ENCODE assay signal across 24 cellular contexts in the genomic region with DNA sequence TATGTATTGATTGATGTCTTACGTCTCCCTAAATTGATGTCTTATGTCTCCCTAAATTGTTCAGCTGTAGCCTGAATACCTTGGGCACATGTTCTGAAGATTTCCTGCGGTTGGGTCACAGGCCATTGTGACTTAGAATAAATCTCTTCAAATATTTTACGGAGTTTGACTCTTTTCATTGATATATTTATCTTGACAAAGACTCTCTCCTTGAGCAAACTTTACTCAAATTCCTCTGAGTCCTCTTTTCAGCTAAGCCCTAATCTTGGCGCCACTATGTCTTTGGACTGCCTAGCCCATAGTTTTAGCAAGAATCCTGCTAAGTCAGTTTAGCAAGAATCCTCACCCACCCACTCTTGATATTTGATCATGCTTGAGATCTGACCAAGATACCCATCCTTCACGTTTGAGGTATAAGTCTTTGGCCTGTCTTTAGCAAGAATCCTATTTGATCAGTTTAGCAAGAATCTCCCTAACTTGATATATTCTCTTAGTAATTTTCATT. TPM values are rescaled to one million over a fixed set of nuclear protein-coding genes. Genes with fewer than 3 reads are reported as not detected.
DNase-seq lines count a peak whose midpoint lies in the region; ATAC-seq and TF ChIP-seq lines count a peak whose summit lies in the region.
"Had no signal": no experiment of that assay in that cellular context is flagged by ENCODE, and none has a peak within 500 bp of the region (broad histone marks: within the 10 kb centered on the region; RNA-seq: fewer than 3 reads in every experiment).

No MANE protein-coding gene starts in this region.

- H2AFZ ChIP-seq in smooth muscle cell (ENCODE audit: low read depth), result no peak overlapping the region

- DNase-seq in HAP-1 (ENCODE audit: low spot score in 2 of 2), result peak; percentile 51 to 91
- DNase-seq in glutamatergic neuron, result no peak
- DNase-seq in type B pancreatic cell (ENCODE audit: extremely low spot score, unreplicated experiment), result no peak
- no peak for DNase-seq in smooth muscle cell (lab: John Stamatoyannopoulos, UW; ENCODE audit: unreplicated experiment)
- DNase-seq in activated T-cell treated with anti-CD3 and anti-CD28 coated beads, Interleukin-2, amount 50 U/mL, for 48 hours, result no peak
- DNase-seq: 8988T; ACHN; BE2C; Calu3; CD4-positive, alpha-beta memory T cell; CD4-positive, CD25-positive, alpha-beta regulatory T cell; CD8-positive, alpha-beta memory T cell; COR-L47; DMS 273 treated with DMSO at 0.1 percent for 48 hours; DMS153; DMS53; DMS79; DND-41; EL; GDM1 had no signal

- H3K4me1 ChIP-seq in HAP-1 (peaks cover 51% of the 10 kb centered on the region), smooth muscle cell (ENCODE audit: low read depth) (no peaks in the 10 kb centered on the region)
- H3K4me1 ChIP-seq: BE2C, BLaER1 had no signal

- no peaks in the 10 kb centered on the region for H3K36me3 ChIP-seq in HAP-1 (replicated peaks)
- no peaks in the 10 kb centered on the region for H3K36me3 ChIP-seq in smooth muscle cell (ENCODE audit: low read depth)
- H3K36me3 ChIP-seq: BE2C, BLaER1 had no signal

- H3K27me3 ChIP-seq in HAP-1 (ENCODE audit: low read depth) (no peaks in the 10 kb centered on the region), smooth muscle cell (ENCODE audit: low read depth) (no peaks in the 10 kb centered on the region)
- H3K27me3 ChIP-seq: BE2C, BLaER1 had no signal

- H3K36me3 Mint-ChIP-seq in glutamatergic neuron (ENCODE audit: unreplicated experiment) (peaks cover 4% of the 10 kb centered on the region), type B pancreatic cell (peaks cover 3% of the 10 kb centered on the region)
- H3K36me3 Mint-ChIP-seq: CD14-positive monocyte; CD4-positive, alpha-beta memory T cell; CD4-positive, CD25-positive, alpha-beta regulatory T cell; CD8-positive, alpha-beta memory T cell had no signal

- H3K4me3 Mint-ChIP-seq in glutamatergic neuron (ENCODE audit: unreplicated experiment) (peak overlapping the region; percentile 27), type B pancreatic cell (peak overlapping the region; percentile 40)
- H3K4me3 Mint-ChIP-seq: CD14-positive monocyte; CD4-positive, alpha-beta memory T cell; CD4-positive, CD25-positive, alpha-beta regulatory T cell; CD8-positive, alpha-beta memory T cell had no signal

- in situ Hi-C loops in HAP-1 (cut with MboI; ENCODE audit: low sequenced_read_pairs), result no loop called here

- H3K27me3 Mint-ChIP-seq in glutamatergic neuron (ENCODE audit: unreplicated experiment) (peaks cover 4% of the 10 kb centered on the region), type B pancreatic cell (peaks cover 3% of the 10 kb centered on the region)

- H3K27ac ChIP-seq in smooth muscle cell (ENCODE audit: low read depth), result no peak overlapping the region
- H3K27ac ChIP-seq: BLaER1 had no signal

- H3K4me1 Mint-ChIP-seq in glutamatergic neuron (ENCODE audit: low read depth, unreplicated experiment), result peaks cover 16% of the 10 kb centered on the region
- peaks cover 9% of the 10 kb centered on the region for H3K4me1 Mint-ChIP-seq in type B pancreatic cell (ENCODE audit: unreplicated experiment)
- H3K4me1 Mint-ChIP-seq: CD14-positive monocyte; CD4-positive, alpha-beta memory T cell; CD8-positive, alpha-beta memory T cell had no signal

- H3F3A ChIP-seq in smooth muscle cell (ENCODE audit: low read depth), result no peaks in the 10 kb centered on the region

- no peak for ATAC-seq in GM18907 (IDR thresholded peaks at IDR 0.05; ENCODE audit: unreplicated experiment)
- ATAC-seq: GM12878 had no signal

- no peaks in the 10 kb centered on the region for H3K79me2 ChIP-seq in smooth muscle cell (ENCODE audit: low read depth)

- TF ChIP-seq CTCF in glutamatergic neuron (IDR thresholded peaks at IDR 0.05; ENCODE audit: partially characterized antibody, unreplicated experiment), result no peak
- TF ChIP-seq CTCF in type B pancreatic cell (conservative IDR thresholded peaks at IDR 0.05), result no peak
- TF ChIP-seq CTCF in smooth muscle cell (IDR thresholded peaks at IDR 0.05; ENCODE audit: borderline replicate concordance, insufficient read depth, poor library complexity, severe bottlenecking), result no peak

- H3K9me3 ChIP-seq in HAP-1 (no peaks in the 10 kb centered on the region), smooth muscle cell (replicated peaks; ENCODE audit: low read depth) (no peaks in the 10 kb centered on the region)
- H3K9me3 ChIP-seq: BE2C had no signal

- H3K4me3 ChIP-seq in HAP-1 (no peak overlapping the region), smooth muscle cell (no peak overlapping the region)
- H3K4me3 ChIP-seq: BLaER1, GM12878 had no signal

- H3K27ac Mint-ChIP-seq in glutamatergic neuron (ENCODE audit: unreplicated experiment) (peak overlapping the region; percentile 86), type B pancreatic cell (peak overlapping the region; percentile 83)
- H3K27ac Mint-ChIP-seq: CD4-positive, alpha-beta memory T cell; CD4-positive, CD25-positive, alpha-beta regulatory T cell; CD8-positive, alpha-beta memory T cell had no signal

- H3K4me2 ChIP-seq in smooth muscle cell, result no peak overlapping the region
- H3K4me2 ChIP-seq: BLaER1 had no signal

- 87% methylated on average over 5 of the region's 5 CpGs for WGBS in smooth muscle cell (ENCODE audit: low lambda C conversion rate)

- H3K9me3 Mint-ChIP-seq in glutamatergic neuron (ENCODE audit: unreplicated experiment), result peaks cover 5% of the 10 kb centered on the region
- peaks cover 15% of the 10 kb centered on the region for H3K9me3 Mint-ChIP-seq in type B pancreatic cell

- H4K20me1 ChIP-seq in smooth muscle cell (ENCODE audit: low read depth), result no peaks in the 10 kb centered on the region
- H4K20me1 ChIP-seq: BLaER1 had no signal

- no peak overlapping the region for H3K9ac ChIP-seq in smooth muscle cell (ENCODE audit: low read depth)
- H3K9ac ChIP-seq: BLaER1 had no signal

RNA-seq across cellular contexts. Expression of a gene that starts 35.3 kb away (rescaled TPM):
- total RNA-seq in glutamatergic neuron (ENCODE audit: unreplicated experiment) (20.3 TPM), type B pancreatic cell (ENCODE audit: low replicate concordance) (10.4 and 11.1 TPM in 2 replicates), smooth muscle cell (16.0 and 18.7 TPM in 2 replicates)
- polyA plus RNA-seq in smooth muscle cell, result 5.4 and 8.5 TPM in 2 replicates

Comparison
In these comparisons a context has a peak if more than half of its experiments do, and no peak if none do; other contexts are left out.
1. DNase-seq: peak in HAP-1 (2 of 2); none in glutamatergic neuron (single experiment), type B pancreatic cell (single experiment), smooth muscle cell (single experiment) and activated T-cell treated with anti-CD3 and anti-CD28 coated beads, Interleukin-2, amount 50 U/mL, for 48 hours (0 of 2).